8 cellular contexts compared by ENCODE assay signal in genomic region chr11:14357843-14358728, GRCh38. TPM values are rescaled to one million over a fixed set of nuclear protein-coding genes. Genes with fewer than 3 reads are reported as not detected.
DNase-seq lines count a peak whose midpoint lies in the region; ATAC-seq and TF ChIP-seq lines count a peak whose summit lies in the region.

No MANE protein-coding gene starts in this region.

- H3K9me3 Mint-ChIP-seq in activated T-helper 1 cell treated with anti-CD3 and anti-CD28 coated beads, Interleukin-12 subunit alpha, Interleukin-12 subunit beta, Interleukin-2, Interleukin-4 antibody, amounts not matched to agents 30 ng/mL and 10 ng/mL and 1 ng/mL, durations not matched to agents 14 hours and 24 hours and 36 hours: no peaks in the 10 kb centered on the region

- intact Hi-C loops in activated T-helper 1 cell treated with anti-CD3 and anti-CD28 coated beads, Interleukin-12 subunit alpha, Interleukin-12 subunit beta, Interleukin-2, Interleukin-4 antibody, amounts not matched to agents 30 ng/mL and 10 ng/mL and 1 ng/mL, durations not matched to agents 14 hours and 24 hours and 36 hours (cut with micrococcal nuclease): loop anchor here (2.0 to 10.0 kb wide), 5 partner anchors 45 to 1083 kb away; partner anchors contain the start of genes BMAL1, COPB1 and PDE3B

- H3K36me3 Mint-ChIP-seq in activated T-helper 1 cell treated with anti-CD3 and anti-CD28 coated beads, Interleukin-12 subunit alpha, Interleukin-12 subunit beta, Interleukin-2, Interleukin-4 antibody, amounts not matched to agents 30 ng/mL and 10 ng/mL and 1 ng/mL, durations not matched to agents 14 hours and 24 hours and 36 hours (ENCODE audit: low read depth): peaks cover 23% of the 10 kb centered on the region

- TF ChIP-seq CTCF in omental fat pad (IDR thresholded peaks at IDR 0.05): no peak

- peak overlapping the region; percentile 99 for H3K4me3 Mint-ChIP-seq in activated T-helper 1 cell treated with anti-CD3 and anti-CD28 coated beads, Interleukin-12 subunit alpha, Interleukin-12 subunit beta, Interleukin-2, Interleukin-4 antibody, amounts not matched to agents 30 ng/mL and 10 ng/mL and 1 ng/mL, durations not matched to agents 14 hours and 24 hours and 36 hours

- peaks cover 2% of the 10 kb centered on the region for H3K27me3 Mint-ChIP-seq in activated T-helper 1 cell treated with anti-CD3 and anti-CD28 coated beads, Interleukin-12 subunit alpha, Interleukin-12 subunit beta, Interleukin-2, Interleukin-4 antibody, amounts not matched to agents 30 ng/mL and 10 ng/mL and 1 ng/mL, durations not matched to agents 14 hours and 24 hours and 36 hours (ENCODE audit: insufficient read depth)

- peak; percentile 48 for ATAC-seq in GM18517 (IDR thresholded peaks at IDR 0.05; ENCODE audit: unreplicated experiment)
- ATAC-seq in HG02973 (IDR thresholded peaks at IDR 0.05; ENCODE audit: unreplicated experiment): peak; percentile 41
- peak; percentile 73 for ATAC-seq in omental fat pad (ENCODE audit: low FRiP score)

- H3K27ac Mint-ChIP-seq in activated T-helper 1 cell treated with anti-CD3 and anti-CD28 coated beads, Interleukin-12 subunit alpha, Interleukin-12 subunit beta, Interleukin-2, Interleukin-4 antibody, amounts not matched to agents 30 ng/mL and 10 ng/mL and 1 ng/mL, durations not matched to agents 14 hours and 24 hours and 36 hours: peak overlapping the region; percentile 94

- in situ Hi-C loops in ACHN (cut with HindIII; ENCODE audit: low pct_ligation_motif_present, low pct_unique_long_range_greater_than_20kb, low sequenced_read_pairs): no loop called here

- DNase-seq in ACHN (peak; percentile 79), NCI-H774 (lab: John Stamatoyannopoulos, UW) (peak; percentile 30), fibroblast of the conjunctiva (ENCODE audit: low read depth) (peak; percentile 27), omental fat pad (ENCODE audit: low spot score) (no peak), pons (ENCODE audit: low spot score) (no peak)
- DNase-seq in activated T-helper 1 cell treated with anti-CD3 and anti-CD28 coated beads, Interleukin-12 subunit alpha, Interleukin-12 subunit beta, Interleukin-2, Interleukin-4 antibody, amounts not matched to agents 30 ng/mL and 10 ng/mL and 1 ng/mL, durations not matched to agents 14 hours and 24 hours and 36 hours (ENCODE audit: low spot score): peak; percentile 20

- H3K4me1 Mint-ChIP-seq in activated T-helper 1 cell treated with anti-CD3 and anti-CD28 coated beads, Interleukin-12 subunit alpha, Interleukin-12 subunit beta, Interleukin-2, Interleukin-4 antibody, amounts not matched to agents 30 ng/mL and 10 ng/mL and 1 ng/mL, durations not matched to agents 14 hours and 24 hours and 36 hours (ENCODE audit: low read depth): peaks cover 69% of the 10 kb centered on the region

RNA-seq across cellular contexts. Expression of gene RRAS2, which starts 0.9 kb away (rescaled TPM):
- 82.4 and 84.1 TPM in 2 replicates for total RNA-seq in activated T-helper 1 cell treated with anti-CD3 and anti-CD28 coated beads, Interleukin-12 subunit alpha, Interleukin-12 subunit beta, Interleukin-2, Interleukin-4 antibody, amounts not matched to agents 30 ng/mL and 10 ng/mL and 1 ng/mL, durations not matched to agents 14 hours and 24 hours and 36 hours
- total RNA-seq in omental fat pad: 10 to 100 TPM; 33.9 to 80.3 (median 70.7) TPM

Comparison
In these comparisons a context has a peak if more than half of its experiments do, and no peak if none do; other contexts are left out.
1. DNase-seq: peak in ACHN (single experiment), NCI-H774 (single experiment), activated T-helper 1 cell treated with anti-CD3 and anti-CD28 coated beads, Interleukin-12 subunit alpha, Interleukin-12 subunit beta, Interleukin-2, Interleukin-4 antibody, amounts not matched to agents 30 ng/mL and 10 ng/mL and 1 ng/mL, durations not matched to agents 14 hours and 24 hours and 36 hours (single experiment) and fibroblast of the conjunctiva (single experiment); none in omental fat pad (single experiment) and pons (single experiment).
2. Peak in every context shown above with its lines, with median percentiles within 50 percentile points of each other: ATAC-seq.